In the genomic region with DNA sequence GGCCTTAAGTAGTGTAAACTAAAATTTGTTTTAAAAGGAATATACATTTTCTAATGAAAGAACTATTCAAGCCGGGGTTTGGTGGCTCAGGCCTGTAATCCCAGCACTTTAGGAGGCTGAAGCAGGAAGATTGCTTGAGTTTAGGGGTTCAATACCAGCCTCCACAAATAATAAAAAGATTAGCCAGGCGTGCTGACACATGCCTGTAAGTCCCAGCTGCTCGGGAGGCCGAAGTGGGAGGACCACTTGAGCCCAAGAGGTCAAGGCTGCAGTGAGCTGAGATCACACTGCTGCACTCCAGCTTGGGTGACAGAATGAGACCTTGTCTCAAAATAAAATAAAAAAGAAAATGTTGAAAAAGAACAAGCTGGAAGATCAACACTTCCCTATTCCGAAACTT, we compare ENCODE assay signal across 21 cellular contexts. TPM values are rescaled to one million over a fixed set of nuclear protein-coding genes. Genes with fewer than 3 reads are reported as not detected.
DNase-seq lines count a peak whose midpoint lies in the region; ATAC-seq, FAIRE-seq and TF ChIP-seq lines count a peak whose summit lies in the region.
"Had no signal": no experiment of that assay in that cellular context is flagged by ENCODE, and none has a peak within 500 bp of the region (broad histone marks: within the 10 kb centered on the region; RNA-seq: fewer than 3 reads in every experiment).

No MANE protein-coding gene starts in this region.

- ATAC-seq in HepG2 (no peak), right lobe of liver (no peak), HG03196 (IDR thresholded peaks at IDR 0.05; ENCODE audit: unreplicated experiment) (no peak)
- ATAC-seq: A549, K562 had no signal

- BruUV-seq in HepG2 (replicated peaks; lab: Mats Ljungman, UMichigan), result no TSS peak

- intact Hi-C loops in HepG2 (cut with micrococcal nuclease; ENCODE audit: unreplicated experiment), result no loop called here
- intact Hi-C loops in right lobe of liver (cut with DNase I), result no loop called here
- intact Hi-C loops in testis (cut with DNase I; ENCODE audit: low total_unique reads), result no loop called here
- intact Hi-C loops in lower leg skin (cut with DNase I; ENCODE audit: low total_unique reads), result no loop called here

- no peak for TF ChIP-seq RAD21 in HepG2 (CRISPR knock-in tag; IDR thresholded peaks at IDR 0.05)

- dilution Hi-C loops in keratinocyte (cut with MboI; ENCODE audit: extremely low pct_ligation_motif_present, low sequenced_read_pairs), result no loop called here

- H4K20me1 ChIP-seq in HepG2 (ENCODE audit: insufficient read depth, low read length), result 0 out of 2 replicates have a peak, but pooled peaks cover 2% of the 10 kb centered on the region
- no peaks in the 10 kb centered on the region for H4K20me1 ChIP-seq in keratinocyte (ENCODE audit: control insufficient read depth, extremely low read depth, insufficient read depth, low read length)

- no peaks in the 10 kb centered on the region for H3K9me1 ChIP-seq in keratinocyte (ENCODE audit: control insufficient read depth, extremely low read depth, insufficient read depth, low read length)

- DNase-seq in HepG2 (ENCODE audit: low spot score) (no peak), right lobe of liver (no peak), keratinocyte (ENCODE audit: low read depth, low spot score) (no peak), testis (peak; percentile 37), lower leg skin (ENCODE audit: low spot score in 2 of 2) (no peak), kidney tubule cell (ENCODE audit: low spot score) (no peak)
- DNase-seq: CD4-positive, alpha-beta memory T cell; DMS153; DMS79; GDM1; GOT3; H7; IMR-90 had no signal

- H2AFZ ChIP-seq in HepG2 (ENCODE audit: low read length), result no peak overlapping the region
- H2AFZ ChIP-seq in keratinocyte (ENCODE audit: control insufficient read depth, low read length), result no peak overlapping the region

- H3K4me2 ChIP-seq in HepG2 (ENCODE audit: low read depth, low read length) (no peak overlapping the region), keratinocyte (ENCODE audit: control insufficient read depth, extremely low read depth, insufficient read depth, low read depth, low read length) (no peak overlapping the region)
- H3K4me2 ChIP-seq: A549, BLaER1 had no signal

- TF ChIP-seq EP300 in HepG2 (IDR thresholded peaks at IDR 0.05; ENCODE audit: low read depth in 2 of 2, low read length in 2 of 2), result no peak
- TF ChIP-seq EP300 in HepG2 (CRISPR knock-in tag; IDR thresholded peaks at IDR 0.05; ENCODE audit: borderline replicate concordance), result no peak

- peaks cover 18 to 78% of the 10 kb centered on the region in 2 experiments for H3K36me3 ChIP-seq in HepG2 (replicated peaks in 1 of 2; ENCODE audit: control insufficient read depth in 1 of 2, insufficient read depth in 2 of 2, low read length in 2 of 2)
- peaks cover 13 to 67% (median 36%) of the 10 kb centered on the region in 4 donors for H3K36me3 ChIP-seq in right lobe of liver
- H3K36me3 ChIP-seq in keratinocyte (ENCODE audit: control insufficient read depth in 2 of 2, extremely low read depth in 1 of 2, insufficient read depth in 2 of 2, low read length in 2 of 2), result peaks cover 21 to 30% of the 10 kb centered on the region in 2 experiments
- no peaks in the 10 kb centered on the region for H3K36me3 ChIP-seq in testis (ENCODE audit: low read depth, missing control alignments)

- H3K9ac ChIP-seq in HepG2 (ENCODE audit: insufficient read depth, low read depth, low read length) (no peak overlapping the region), keratinocyte (ENCODE audit: control insufficient read depth, extremely low read depth, insufficient read depth, low read length) (no peak overlapping the region)
- H3K9ac ChIP-seq: BLaER1 had no signal

- POLR2A ChIA-PET in HepG2 (lab: Yijun Ruan, JAX), result no interaction called here

- H3K27ac ChIP-seq in HepG2 (ENCODE audit: extremely low read length, insufficient read depth, low read length) (no peak overlapping the region), right lobe of liver (no peak overlapping the region), keratinocyte (ENCODE audit: control insufficient read depth, insufficient read depth, low read length) (no peak overlapping the region), testis (peak overlapping the region in 1 of 2 donors; percentile 16)
- H3K27ac ChIP-seq: 22Rv1, A549, BLaER1 had no signal

- FAIRE-seq in HepG2 (lab: Jason Lieb, UNC) (no peak), keratinocyte (lab: Jason Lieb, UNC) (peak; percentile 29)
- FAIRE-seq: A549, GM12892, GM18507, K562 had no signal

- H3K27me3 ChIP-seq in HepG2 (ENCODE audit: control insufficient read depth in 1 of 2, insufficient read depth in 2 of 2, low read length in 2 of 2) (no peaks in the 10 kb centered on the region), right lobe of liver (no peaks in the 10 kb centered on the region), keratinocyte (ENCODE audit: control insufficient read depth, extremely low read depth, insufficient read depth, low read length) (no peaks in the 10 kb centered on the region), testis (no peaks in the 10 kb centered on the region)
- H3K27me3 ChIP-seq: BLaER1 had no signal

- H3K4me1 ChIP-seq in HepG2 (ENCODE audit: insufficient read depth, low read length) (no peaks in the 10 kb centered on the region), right lobe of liver (no peaks in the 10 kb centered on the region), keratinocyte (ENCODE audit: control insufficient read depth, extremely low read depth, insufficient read depth, low read length) (no peaks in the 10 kb centered on the region), testis (peaks cover 9% of the 10 kb centered on the region)
- H3K4me1 ChIP-seq: A549, BLaER1 had no signal

- TF ChIP-seq POLR2A in HepG2 (IDR thresholded peaks at IDR 0.05; ENCODE audit: insufficient read depth in 1 of 2, low read depth in 2 of 2, low read length in 2 of 2), result no peak
- no peak for TF ChIP-seq POLR2A in right lobe of liver (IDR thresholded peaks at IDR 0.05)
- TF ChIP-seq POLR2A in testis (IDR thresholded peaks at IDR 0.05), result no peak
- TF ChIP-seq POLR2A in lower leg skin (IDR thresholded peaks at IDR 0.05), result no peak

- no peak for TF ChIP-seq CTCF in HepG2 (CRISPR knock-in tag; IDR thresholded peaks at IDR 0.05)
- TF ChIP-seq CTCF in right lobe of liver (IDR thresholded peaks at IDR 0.05), result no peak
- no peak for TF ChIP-seq CTCF in keratinocyte (optimal IDR thresholded peaks at IDR 0.05 in 1 of 3, IDR thresholded peaks at IDR 0.05 in 1 of 3, conservative IDR thresholded peaks at IDR 0.05 in 1 of 3; ENCODE audit: extremely low read depth in 1 of 3, insufficient read depth in 2 of 3, low read length in 3 of 3)
- no peak for TF ChIP-seq CTCF in testis (IDR thresholded peaks at IDR 0.05)
- no peak for TF ChIP-seq CTCF in lower leg skin (IDR thresholded peaks at IDR 0.05)

- in situ Hi-C loops in HepG2 (cut with HindIII; ENCODE audit: extremely low pct_ligation_motif_present, low pct_unique_long_range_greater_than_20kb), result no loop called here

- CTCF ChIA-PET in HepG2 (lab: Yijun Ruan, JAX; ENCODE audit: low intra/inter-chr PET ratio, low total read pairs), result no interaction called here

- H3K9me3 ChIP-seq in HepG2 (ENCODE audit: low read length) (no peaks in the 10 kb centered on the region), right lobe of liver (no peaks in the 10 kb centered on the region), keratinocyte (ENCODE audit: control insufficient read depth, low read depth, low read length) (no peaks in the 10 kb centered on the region), testis (no peaks in the 10 kb centered on the region)
- H3K9me3 ChIP-seq: A549, BLaER1 had no signal

- H3K79me2 ChIP-seq in HepG2 (ENCODE audit: insufficient read depth, low read length), result peaks cover 5% of the 10 kb centered on the region
- peaks cover 43% of the 10 kb centered on the region for H3K79me2 ChIP-seq in keratinocyte (ENCODE audit: control insufficient read depth, insufficient read depth, low read length)

- H3K4me3 ChIP-seq in HepG2 (replicated peaks in 1 of 3; ENCODE audit: insufficient read depth in 1 of 3, low read depth in 2 of 3, low read length in 3 of 3), result no peak overlapping the region
- no peak overlapping the region for H3K4me3 ChIP-seq in right lobe of liver
- H3K4me3 ChIP-seq in keratinocyte (ENCODE audit: control insufficient read depth in 2 of 3, extremely low read depth in 1 of 3, insufficient read depth in 2 of 3, low read depth in 1 of 3, low read length in 3 of 3), result no peak overlapping the region
- H3K4me3 ChIP-seq in testis, result no peak overlapping the region
- no peak overlapping the region for H3K4me3 ChIP-seq in lower leg skin (ENCODE audit: low read depth, poor library complexity, severe bottlenecking)
- H3K4me3 ChIP-seq: A549, BLaER1, K562 had no signal

- WGBS in HepG2 (ENCODE audit: low lambda C conversion rate), result 91% methylated on average over 5 of the region's 5 CpGs
- 91% methylated on average over 5 of the region's 5 CpGs for WGBS in right lobe of liver (ENCODE audit: insufficient coverage, low coverage, low lambda C conversion rate, missing lambda C conversion rate)
- WGBS in testis, 2 donors, result 54 to 62% methylated on average over 5 of the region's 5 CpGs
- WGBS in lower leg skin, 2 donors, result 86 to 93% methylated on average over 5 of the region's 5 CpGs

RNA-seq across cellular contexts. Expression of gene FZD9, which starts 40.1 kb away (rescaled TPM):
- total RNA-seq in HepG2 (2016; rRNA removed; fragmentation: Illumina TruSeq; extraction: Trizol) (0.87 and 2.2 TPM in 2 replicates), right lobe of liver (under 1 TPM in 2 of 6 experiments, not detected in 4; 0.09 to 0.27 TPM), testis (1 to 10 TPM; 5.6 to 8.3 TPM), lower leg skin (1 to 10 TPM; 1.7 to 3.8 (median 2.2) TPM)
- 0.88 and 1.5 TPM in 2 replicates for total RNA-seq in HepG2 (2016; cell fraction: cytosol; rRNA removed; fragmentation: Illumina TruSeq; extraction: Trizol; ENCODE audit: low read depth)
- total RNA-seq in HepG2 (2016; cell fraction: insoluble cytoplasmic fraction; rRNA removed; fragmentation: Illumina TruSeq; extraction: Trizol), result 1.0 and 2.2 TPM in 2 replicates
- 2.2 and 2.9 TPM in 2 replicates for total RNA-seq in HepG2 (2016; cell fraction: membrane; rRNA removed; fragmentation: Illumina TruSeq; extraction: Trizol)
- 1.5 and 1.7 TPM in 2 replicates for total RNA-seq in HepG2 (2016; cell fraction: nucleus; rRNA removed; fragmentation: Illumina TruSeq; extraction: Trizol)
- polyA plus RNA-seq in HepG2 (2011; rRNA removed) (0.53 and 0.94 TPM in 2 replicates), keratinocyte (0.08 to 0.16 TPM (median 0.13 TPM) in 3 replicates), testis (ENCODE audit: insufficient read depth, low read depth, low replicate concordance) (4.2 TPM)
- polyA plus RNA-seq in HepG2 (2011; cell fraction: cytosol; rRNA removed), result 0.90 and 1.4 TPM in 2 replicates
- polyA plus RNA-seq in HepG2 (2011; cell fraction: nucleus; rRNA removed), result 1.0 and 1.3 TPM in 2 replicates
- 0.43 and 0.53 TPM in 2 replicates for polyA plus RNA-seq in HepG2 (2012)
- polyA plus RNA-seq in HepG2 (2016; cell fraction: cytosol; fragmentation: Illumina TruSeq; extraction: Trizol; ENCODE audit: low read depth), result 0.84 and 1.2 TPM in 2 replicates
- 0.85 and 1.4 TPM in 2 replicates for polyA plus RNA-seq in HepG2 (2016; cell fraction: insoluble cytoplasmic fraction; fragmentation: Illumina TruSeq; extraction: Trizol; ENCODE audit: low read depth)
- 1.8 and 2.0 TPM in 2 replicates for polyA plus RNA-seq in HepG2 (2016; cell fraction: membrane; fragmentation: Illumina TruSeq; extraction: Trizol; ENCODE audit: low read depth)
- polyA plus RNA-seq in HepG2 (2016; cell fraction: nucleus; fragmentation: Illumina TruSeq; extraction: Trizol; ENCODE audit: insufficient read depth, low read depth), result 2.1 and 2.2 TPM in 2 replicates
- polyA minus RNA-seq in HepG2 (2011; rRNA and poly(A)+ RNA removed; ENCODE audit: low replicate concordance), result 0.54 and 5.2 TPM in 2 replicates
- 1.2 and 1.4 TPM in 2 replicates for polyA minus RNA-seq in HepG2 (2011; cell fraction: cytosol; rRNA and poly(A)+ RNA removed)
- 1.5 and 2.3 TPM in 2 replicates for polyA minus RNA-seq in HepG2 (2011; cell fraction: nucleus; rRNA and poly(A)+ RNA removed)
- not detected for polyA plus RNA-seq in keratinocyte (2011; ENCODE audit: low read depth)
- 0.02 and 0.10 TPM in 2 replicates for polyA plus RNA-seq in keratinocyte (2011; cell fraction: cytosol; rRNA removed)
- polyA plus RNA-seq in keratinocyte (2011; cell fraction: nucleus; rRNA removed), result 0.04 TPM in 1 of 2 replicates, not detected in the other
- polyA plus RNA-seq in keratinocyte (2012; ENCODE audit: low replicate concordance), result 0.11 and 0.17 TPM in 2 replicates
- polyA minus RNA-seq in keratinocyte, result 0.07 to 0.16 TPM (median 0.13 TPM) in 3 replicates
- polyA minus RNA-seq in keratinocyte (2011; cell fraction: cytosol; rRNA and poly(A)+ RNA removed), result not detected
- 0.21 TPM in 1 of 2 replicates, not detected in the other for polyA minus RNA-seq in keratinocyte (2011; cell fraction: nucleus; rRNA and poly(A)+ RNA removed)
- total RNA-seq: CD4-positive, alpha-beta memory T cell; HT-29 had no signal
- polyA plus RNA-seq: CD4-positive, alpha-beta memory T cell had no signal

RNA-seq across cellular contexts. Expression of gene BAZ1B, which starts 48.5 kb away (rescaled TPM):
- total RNA-seq in HepG2 (2016; rRNA removed; fragmentation: Illumina TruSeq; extraction: Trizol) (69.4 and 93.4 TPM in 2 replicates), right lobe of liver (10 to 100 TPM; 19.3 to 26.2 (median 25.0) TPM), testis (10 to 100 TPM; 59.4 to 72.8 TPM), lower leg skin (10 to 100 TPM; 22.6 to 33.6 (median 28.8) TPM)
- 29.9 and 35.0 TPM in 2 replicates for total RNA-seq in HepG2 (2016; cell fraction: cytosol; rRNA removed; fragmentation: Illumina TruSeq; extraction: Trizol; ENCODE audit: low read depth)
- total RNA-seq in HepG2 (2016; cell fraction: insoluble cytoplasmic fraction; rRNA removed; fragmentation: Illumina TruSeq; extraction: Trizol), result 68.0 and 83.9 TPM in 2 replicates
- total RNA-seq in HepG2 (2016; cell fraction: membrane; rRNA removed; fragmentation: Illumina TruSeq; extraction: Trizol), result 26.8 and 29.8 TPM in 2 replicates
- 55.8 and 62.8 TPM in 2 replicates for total RNA-seq in HepG2 (2016; cell fraction: nucleus; rRNA removed; fragmentation: Illumina TruSeq; extraction: Trizol)
- polyA plus RNA-seq in HepG2 (2011; rRNA removed) (16.0 and 18.6 TPM in 2 replicates), keratinocyte (14.2 to 24.3 TPM (median 23.6 TPM) in 3 replicates), testis (ENCODE audit: insufficient read depth, low read depth, low replicate concordance) (30.8 TPM)
- 11.7 and 16.5 TPM in 2 replicates for polyA plus RNA-seq in HepG2 (2011; cell fraction: cytosol; rRNA removed)
- polyA plus RNA-seq in HepG2 (2011; cell fraction: nucleus; rRNA removed), result 12.5 and 14.6 TPM in 2 replicates
- polyA plus RNA-seq in HepG2 (2012), result 30.4 and 30.5 TPM in 2 replicates
- 2.1 and 2.4 TPM in 2 replicates for polyA plus RNA-seq in HepG2 (2016; cell fraction: cytosol; fragmentation: Illumina TruSeq; extraction: Trizol; ENCODE audit: low read depth)
- polyA plus RNA-seq in HepG2 (2016; cell fraction: insoluble cytoplasmic fraction; fragmentation: Illumina TruSeq; extraction: Trizol; ENCODE audit: low read depth), result 54.0 and 59.8 TPM in 2 replicates
- polyA plus RNA-seq in HepG2 (2016; cell fraction: membrane; fragmentation: Illumina TruSeq; extraction: Trizol; ENCODE audit: low read depth), result 6.2 and 7.3 TPM in 2 replicates
- 62.5 and 70.0 TPM in 2 replicates for polyA plus RNA-seq in HepG2 (2016; cell fraction: nucleus; fragmentation: Illumina TruSeq; extraction: Trizol; ENCODE audit: insufficient read depth, low read depth)
- 27.5 and 49.4 TPM in 2 replicates for polyA minus RNA-seq in HepG2 (2011; rRNA and poly(A)+ RNA removed; ENCODE audit: low replicate concordance)
- 27.1 and 30.7 TPM in 2 replicates for polyA minus RNA-seq in HepG2 (2011; cell fraction: cytosol; rRNA and poly(A)+ RNA removed)
- 31.3 and 44.1 TPM in 2 replicates for polyA minus RNA-seq in HepG2 (2011; cell fraction: nucleus; rRNA and poly(A)+ RNA removed)
- 23.6 TPM for polyA plus RNA-seq in keratinocyte (2011; ENCODE audit: low read depth)
- 18.0 and 21.7 TPM in 2 replicates for polyA plus RNA-seq in keratinocyte (2011; cell fraction: cytosol; rRNA removed)
- polyA plus RNA-seq in keratinocyte (2011; cell fraction: nucleus; rRNA removed), result 30.5 and 36.1 TPM in 2 replicates
- 15.1 and 35.7 TPM in 2 replicates for polyA plus RNA-seq in keratinocyte (2012; ENCODE audit: low replicate concordance)
- 20.2 to 38.7 TPM (median 20.7 TPM) in 3 replicates for polyA minus RNA-seq in keratinocyte
- polyA minus RNA-seq in keratinocyte (2011; cell fraction: cytosol; rRNA and poly(A)+ RNA removed), result 18.2 TPM
- 20.9 and 39.3 TPM in 2 replicates for polyA minus RNA-seq in keratinocyte (2011; cell fraction: nucleus; rRNA and poly(A)+ RNA removed)
